In genomic region chr3:71662056-71662455, GRCh38 we compare ENCODE assay signal across 34 cellular contexts.
"Had no signal": no experiment of that assay in that cellular context is flagged by ENCODE, and none has a peak within 500 bp of the region (broad histone marks: within the 10 kb centered on the region; RNA-seq: fewer than 3 reads in every experiment).

No MANE protein-coding gene starts in this region.

- H3K27me3 Mint-ChIP-seq: activated CD4-positive, alpha-beta memory T cell treated with anti-CD3 and anti-CD28 coated beads, Interleukin-2, amount 10 ng/mL, durations not matched to agents 7 days and 5 days; activated CD4-positive, alpha-beta T cell treated with anti-CD3 and anti-CD28 coated beads, Interleukin-2, amount 10 ng/mL, durations not matched to agents 24 days and 14 days; activated T-cell treated with anti-CD3 and anti-CD28 coated beads, Interleukin-2, amount 50 U/mL, for 24 hours; activated T-helper 17 cell treated with anti-CD3 and anti-CD28 coated beads, Interleukin-2, amount 50 U/mL, for 72 hours; type B pancreatic cell had no signal

- H3K27ac ChIP-seq: coronary artery, dorsolateral prefrontal cortex, pancreas, prostate gland, skin epidermis, thoracic aorta, uterus, WERI-Rb-1 had no signal

- H3K4me3 ChIP-seq: coronary artery, dorsolateral prefrontal cortex, pancreas, prostate gland, skin epidermis, thoracic aorta, uterus had no signal

- H3K4me1 Mint-ChIP-seq: naive B cell had no signal

- H3K36me3 ChIP-seq: pancreas, prostate gland, thoracic aorta, uterus, WERI-Rb-1 had no signal

- ATAC-seq: activated CD4-positive, CD25-positive, alpha-beta regulatory T cell treated with anti-CD3 and anti-CD28 coated beads, Interleukin-2, amount 50 U/mL, for 24 hours; activated T-helper 17 cell treated with anti-CD3 and anti-CD28 coated beads, Interleukin-2, amount 50 U/mL, for 72 hours; left colon; pancreas; sciatic nerve; stimulated activated naive CD8-positive, alpha-beta T cell treated with anti-CD3 and anti-CD28 coated beads, Interleukin-15, Interleukin-2, amounts not matched to agents 100 U/mL and 50 U/mL, for 24 hours had no signal

- H3K27me3 ChIP-seq: dorsolateral prefrontal cortex, pancreas, uterus had no signal

- H3K27ac Mint-ChIP-seq: activated CD4-positive, alpha-beta memory T cell treated with anti-CD3 and anti-CD28 coated beads, Interleukin-2, amount 10 ng/mL, durations not matched to agents 7 days and 5 days; activated T-cell treated with anti-CD3 and anti-CD28 coated beads, Interleukin-2, amount 50 U/mL, for 24 hours; activated T-helper 17 cell treated with anti-CD3 and anti-CD28 coated beads, Interleukin-2, amount 50 U/mL, for 72 hours; mesothelial cell of epicardium; naive B cell; T-helper 1 cell treated with Interleukin-12 subunit alpha and Interleukin-12 subunit beta and Interleukin-4 antibody, amounts not matched to agents 30 μg/mL and 1 μg/mL, for 36 hours; type B pancreatic cell had no signal

- H3K4me1 ChIP-seq: prostate gland, uterus had no signal

- H3K4me3 Mint-ChIP-seq: activated CD4-positive, alpha-beta memory T cell treated with anti-CD3 and anti-CD28 coated beads, Interleukin-2, amount 10 ng/mL, durations not matched to agents 7 days and 5 days; activated CD4-positive, alpha-beta T cell treated with anti-CD3 and anti-CD28 coated beads, Interleukin-2, amount 10 ng/mL, durations not matched to agents 24 days and 14 days; activated T-cell treated with anti-CD3 and anti-CD28 coated beads, Interleukin-2, amount 50 U/mL, for 24 hours; activated T-helper 17 cell treated with anti-CD3 and anti-CD28 coated beads, Interleukin-2, amount 50 U/mL, for 72 hours; mesothelial cell of epicardium; naive B cell; neural crest cell; T-helper 1 cell treated with Interleukin-12 subunit alpha and Interleukin-12 subunit beta and Interleukin-4 antibody, amounts not matched to agents 30 μg/mL and 1 μg/mL, for 36 hours; type B pancreatic cell had no signal

- H3K9me3 ChIP-seq: pancreas, prostate gland, thoracic aorta, uterus had no signal

- DNase-seq: activated CD4-positive, alpha-beta memory T cell treated with anti-CD3 and anti-CD28 coated beads, Interleukin-2, amount 10 ng/mL, durations not matched to agents 7 days and 5 days; activated CD8-positive, alpha-beta memory T cell treated with anti-CD3 and anti-CD28 coated beads, Interleukin-2, amount 50 U/mL, for 48 hours; activated gamma-delta T cell treated with Interleukin-2 at 50 U/mL for 16 hours; activated T-cell treated with anti-CD3 and anti-CD28 coated beads, Interleukin-2, amount 50 U/mL, for 24 hours; cerebellar nuclear complex; dorsolateral prefrontal cortex; effector memory CD4-positive, alpha-beta T cell; erythroblast; head of caudate nucleus; hippocampal formation; kidney; left colon; naive B cell; nucleus accumbens; pancreas; retina; stimulated activated CD4-positive, alpha-beta T cell treated with anti-CD3 and anti-CD28 coated beads, Interleukin-12 subunit alpha, Interleukin-12 subunit beta, amount 100 ng/mL, for 4 hours; stimulated activated CD4-positive, alpha-beta T cell treated with anti-CD3 and anti-CD28 coated beads, Interleukin-4, amount 100 ng/mL, for 1 hour; stimulated activated naive CD8-positive, alpha-beta T cell treated with anti-CD3 and anti-CD28 coated beads, Interleukin-15, Interleukin-2, amounts not matched to agents 100 U/mL and 50 U/mL, for 24 hours; T1000; uterus; WERI-Rb-1 had no signal
